Comparison of ENCODE assay signal across 20 cellular contexts in the genomic region with DNA sequence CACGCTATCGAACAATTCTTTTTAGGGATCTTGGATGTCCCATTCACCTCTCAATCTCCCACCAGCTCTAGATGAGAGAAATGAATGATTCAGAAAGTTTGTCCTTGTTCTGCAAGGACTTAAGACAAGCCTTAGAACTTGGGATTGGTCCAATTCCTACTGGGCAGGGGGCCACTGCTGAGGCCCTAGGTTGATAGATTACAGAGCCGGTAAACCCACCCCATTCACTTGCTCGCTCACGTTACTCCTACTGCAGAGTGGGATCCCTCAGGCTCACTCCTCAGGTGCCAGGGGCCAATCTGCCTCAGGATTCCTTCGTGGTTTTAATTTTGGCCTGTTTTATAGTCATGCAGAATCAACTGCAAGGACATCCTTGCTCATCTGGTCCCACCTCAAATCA. TPM values are rescaled to one million over a fixed set of nuclear protein-coding genes. Genes with fewer than 3 reads are reported as not detected.
A peak's percentile ranks its signal among the peaks of the same experiment; 100 is the strongest.
DNase-seq lines count a peak whose midpoint lies in the region; ATAC-seq, FAIRE-seq and TF ChIP-seq lines count a peak whose summit lies in the region.
"Had no signal": no experiment of that assay in that cellular context is flagged by ENCODE, and none has a peak within 500 bp of the region (broad histone marks: within the 10 kb centered on the region; RNA-seq: fewer than 3 reads in every experiment).

No MANE protein-coding gene starts in this region.

- H2AFZ ChIP-seq in astrocyte (ENCODE audit: low read depth, low read length) = no peak overlapping the region

- no peak overlapping the region for H3K4me3 ChIP-seq in astrocyte (ENCODE audit: insufficient read depth, low read depth, low read length)
- no peak overlapping the region for H3K4me3 ChIP-seq in fibroblast of pulmonary artery (replicated peaks; ENCODE audit: low read depth, low read length)
- peak overlapping the region; percentile 73 for H3K4me3 ChIP-seq in psoas muscle

- H3K4me2 ChIP-seq in astrocyte (ENCODE audit: low read length) = peak overlapping the region; percentile 82

- H3K9me3 ChIP-seq in astrocyte (ENCODE audit: insufficient read depth, low read depth, low read length) (no peaks in the 10 kb centered on the region), psoas muscle (no peaks in the 10 kb centered on the region)
- no peaks in the 10 kb centered on the region for H3K9me3 ChIP-seq in CD4-positive, alpha-beta T cell (ENCODE audit: control insufficient read depth, low read length)

- DNase-seq in ELR (ENCODE audit: low read depth) = peak; percentile 8
- no peak for DNase-seq in astrocyte (ENCODE audit: low read depth)
- peak; percentile 39 for DNase-seq in fibroblast of pulmonary artery (ENCODE audit: low read depth)
- no peak for DNase-seq in psoas muscle
- no peak for DNase-seq in GM20000 (ENCODE audit: low spot score)
- DNase-seq in GOT3 (lab: John Stamatoyannopoulos, UW) = no peak
- no peak for DNase-seq in CD4-positive, alpha-beta T cell
- DNase-seq: activated naive CD4-positive, alpha-beta T cell; effector memory CD4-positive, alpha-beta T cell; islet precursor cell; MM.1S; NCI-H2029 treated with DMSO at 0.1 percent for 48 hours; NCI-H774; posterior cingulate gyrus; RPMI8226; stimulated activated CD4-positive, alpha-beta T cell treated with anti-CD3 and anti-CD28 coated beads, Interleukin-15, amount 100 ng/mL, for 24 hours had no signal

- no peak overlapping the region for H3K9ac ChIP-seq in astrocyte (ENCODE audit: low read length)

- CTCF ChIA-PET in CD4-positive, alpha-beta T cell (lab: Charles Lee) = interaction anchor here (1.0 kb wide), 1 partner anchor 525 kb away, joined by 3 read pairs; no protein-coding TSS in a partner anchor

- intact Hi-C loops in psoas muscle (cut with DNase I) = loop anchor here (5.0 to 10.0 kb wide), 3 partner anchors 120 to 235 kb away; no protein-coding TSS in a partner anchor
- intact Hi-C loops in CD4-positive, alpha-beta T cell (cut with DNase I, micrococcal nuclease) = loop anchor here (5.0 to 10.0 kb wide), 3 partner anchors 155 to 290 kb away; no protein-coding TSS in a partner anchor

- no peaks in the 10 kb centered on the region for H3K27me3 ChIP-seq in astrocyte (ENCODE audit: insufficient read depth, low read length)
- H3K27me3 ChIP-seq in psoas muscle (ENCODE audit: insufficient read depth in 3 of 3, low read length in 2 of 3) = no peaks in the 10 kb centered on the region
- peaks cover 16% of the 10 kb centered on the region for H3K27me3 ChIP-seq in CD4-positive, alpha-beta T cell (ENCODE audit: control insufficient read depth, insufficient read depth, low read length)

- POLR2A ChIA-PET in CD4-positive, alpha-beta T cell (lab: Charles Lee) = no interaction called here

- H3K4me3 Mint-ChIP-seq in astrocyte (ENCODE audit: unreplicated experiment) = peak overlapping the region; percentile 66
- H3K4me3 Mint-ChIP-seq in CD4-positive, alpha-beta T cell = no peak overlapping the region

- H3K36me3 ChIP-seq in astrocyte (ENCODE audit: insufficient read depth, low read length) (peaks cover 16% of the 10 kb centered on the region), psoas muscle (ENCODE audit: insufficient read depth in 1 of 2, low read depth in 1 of 2) (peaks cover 4 to 19% of the 10 kb centered on the region in 2 donors)

- TF ChIP-seq CTCF in astrocyte (IDR thresholded peaks at IDR 0.05; ENCODE audit: insufficient read depth, low read depth, low read length) = no peak
- no peak for TF ChIP-seq CTCF in fibroblast of pulmonary artery (IDR thresholded peaks at IDR 0.05; ENCODE audit: low read length, missing control alignments)
- TF ChIP-seq CTCF in psoas muscle (IDR thresholded peaks at IDR 0.05) = no peak
- no peak for TF ChIP-seq CTCF in GM20000 (IDR thresholded peaks at IDR 0.05; ENCODE audit: extremely low read depth, missing control alignments)
- TF ChIP-seq CTCF in CD4-positive, alpha-beta T cell (IDR thresholded peaks at IDR 0.05) = no peak

- H4K20me1 ChIP-seq in astrocyte (ENCODE audit: insufficient read depth, low read length) = peaks cover 40% of the 10 kb centered on the region

- FAIRE-seq in astrocyte (lab: Jason Lieb, UNC) = no peak
- FAIRE-seq: GM18507, HTR-8/SVneo had no signal

- peaks cover 22% of the 10 kb centered on the region for H3K4me1 Mint-ChIP-seq in astrocyte (ENCODE audit: low read depth, unreplicated experiment)
- peaks cover 29% of the 10 kb centered on the region for H3K4me1 Mint-ChIP-seq in CD4-positive, alpha-beta T cell (ENCODE audit: low read depth)

- no peaks in the 10 kb centered on the region for H3K9me3 Mint-ChIP-seq in astrocyte (ENCODE audit: unreplicated experiment)
- no peaks in the 10 kb centered on the region for H3K9me3 Mint-ChIP-seq in CD4-positive, alpha-beta T cell

- H3K4me1 ChIP-seq in astrocyte (ENCODE audit: insufficient read depth, low read length) (peaks cover 19% of the 10 kb centered on the region), psoas muscle (peaks cover 3% of the 10 kb centered on the region)

- H3K27ac ChIP-seq in astrocyte (ENCODE audit: low read depth, low read length) (no peak overlapping the region), psoas muscle (peak overlapping the region; percentile 36)
- no peak overlapping the region for H3K27ac ChIP-seq in CD4-positive, alpha-beta T cell (ENCODE audit: low read depth, low read length)

- no peaks in the 10 kb centered on the region for H3K27me3 Mint-ChIP-seq in astrocyte (ENCODE audit: low read depth, unreplicated experiment)
- peaks cover 12% of the 10 kb centered on the region for H3K27me3 Mint-ChIP-seq in CD4-positive, alpha-beta T cell

- H3K36me3 Mint-ChIP-seq in astrocyte (ENCODE audit: low read depth, unreplicated experiment) = peaks cover 12% of the 10 kb centered on the region
- H3K36me3 Mint-ChIP-seq in CD4-positive, alpha-beta T cell (ENCODE audit: low read depth) = no peaks in the 10 kb centered on the region

- no peak overlapping the region for H3K27ac Mint-ChIP-seq in astrocyte (ENCODE audit: unreplicated experiment)
- H3K27ac Mint-ChIP-seq in CD4-positive, alpha-beta T cell = no peak overlapping the region

- ATAC-seq in psoas muscle (no peak), GM18498 (IDR thresholded peaks at IDR 0.05; ENCODE audit: unreplicated experiment) (no peak)
- ATAC-seq in CD4-positive, alpha-beta T cell (ENCODE audit: poor library complexity) = no peak
- ATAC-seq: activated CD4-positive, CD25-positive, alpha-beta regulatory T cell treated with anti-CD3 and anti-CD28 coated beads, Interleukin-2, amount 50 U/mL, for 24 hours had no signal

- peaks cover 36% of the 10 kb centered on the region for H3K79me2 ChIP-seq in astrocyte (ENCODE audit: insufficient read depth, low read length)

- 75 to 87% (median 76%) methylated on average over 6 of the region's 6 CpGs for WGBS in psoas muscle, 3 donors

RNA-seq across cellular contexts. Expression of a gene that starts 59.0 kb away (rescaled TPM):
- total RNA-seq in astrocyte (2.4 and 3.5 TPM in 2 replicates), psoas muscle (1 to 10 TPM in 2 of 4 donors, under 1 TPM in 2; 0.57 to 1.2 (median 0.95) TPM)
- 1 to 10 TPM in 2 of 3 donors, under 1 TPM in 1; 0.82 to 1.8 (median 1.4) TPM for polyA plus RNA-seq in psoas muscle
- total RNA-seq in CD4-positive, alpha-beta T cell = not detected

Comparison
In these comparisons a context has a peak if more than half of its experiments do, and no peak if none do; other contexts are left out.
1. DNase-seq: peak in ELR (single experiment) and fibroblast of pulmonary artery (single experiment); none in astrocyte (single experiment), psoas muscle (0 of 2), GM20000 (single experiment), GOT3 (single experiment) and CD4-positive, alpha-beta T cell (0 of 10).